8 cellular contexts compared by ENCODE assay signal in genomic region chr2:84971799-84972790, GRCh38. TPM values are rescaled to one million over a fixed set of nuclear protein-coding genes. Genes with fewer than 3 reads are reported as not detected.
DNase-seq lines count a peak whose midpoint lies in the region; TF ChIP-seq lines count a peak whose summit lies in the region.

No MANE protein-coding gene starts in this region.

- H3K27me3 ChIP-seq in GM23248 (replicated peaks; ENCODE audit: insufficient read depth): no peaks in the 10 kb centered on the region
- no peaks in the 10 kb centered on the region for H3K27me3 ChIP-seq in Loucy (ENCODE audit: insufficient read depth, low read length, poor library complexity, severe bottlenecking)
- H3K27me3 ChIP-seq in dorsolateral prefrontal cortex: no peaks in the 10 kb centered on the region

- no peak for TF ChIP-seq CTCF in Loucy (conservative IDR thresholded peaks at IDR 0.05; ENCODE audit: low read length)
- TF ChIP-seq CTCF in dorsolateral prefrontal cortex (IDR thresholded peaks at IDR 0.05 in 54 of 56, conservative IDR thresholded peaks at IDR 0.05 in 2 of 56; ENCODE audit: low read depth in 1 of 56, partially characterized antibody in 56 of 56): peak in 1 of 56 donors; percentile 21

- H3K27ac ChIP-seq in GM23248 (peak overlapping the region; percentile 93), dorsolateral prefrontal cortex (peak overlapping the region; percentile 58 to 97 (median 88))

- 1% methylated on average over 41 to 56 of the region's 67 CpGs for WGBS in GM23248 (ENCODE audit: low coverage in 1 of 2, low lambda C conversion rate in 2 of 2, missing lambda C conversion rate in 2 of 2), 2 experiments

- H3K79me2 ChIP-seq in GM23248 (ENCODE audit: insufficient read depth): peaks cover 86% of the 10 kb centered on the region
- H3K79me2 ChIP-seq in Loucy (ENCODE audit: insufficient read depth, low read length): peaks cover 84% of the 10 kb centered on the region

- no peaks in the 10 kb centered on the region for H3K9me2 ChIP-seq in GM23248 (ENCODE audit: insufficient read depth)
- H3K9me2 ChIP-seq in Loucy (replicated peaks; ENCODE audit: low read depth, low read length): no peaks in the 10 kb centered on the region

- DNase-seq in GM23248: peak; percentile 74
- peak; percentile 69 for DNase-seq in activated CD4-positive, alpha-beta T cell treated with anti-CD3 and anti-CD28 coated beads, Interleukin-2, amount 50 U/mL, for 1 hour
- peak in 6 of 10 donors; percentile 31 to 60 (median 46) for DNase-seq in dorsolateral prefrontal cortex
- DNase-seq in lung microvascular endothelial cell (ENCODE audit: low read depth in 2 of 2): peak; percentile 53 to 58
- peak; percentile 31 for DNase-seq in stimulated activated CD8-positive, alpha-beta memory T cell treated with anti-CD3 and anti-CD28 coated beads, Interleukin-12 subunit alpha, Interleukin-12 subunit beta, amount 100 ng/mL, for 24 hours (ENCODE audit: extremely low read depth)
- no peak for DNase-seq in NCI-H1694 treated with DMSO at 0.1 percent for 48 hours (lab: John Stamatoyannopoulos, UW)

- H3K9me3 ChIP-seq in ES-I3 (ENCODE audit: control insufficient read depth, insufficient read depth, low read length) (no peaks in the 10 kb centered on the region), GM23248 (ENCODE audit: low read depth) (no peaks in the 10 kb centered on the region), Loucy (ENCODE audit: insufficient read depth, low read depth, low read length) (no peaks in the 10 kb centered on the region)

- peaks cover 48% of the 10 kb centered on the region for H3F3A ChIP-seq in GM23248 (ENCODE audit: insufficient read depth)
- no peaks in the 10 kb centered on the region; the same call in 1 of the 2 replicates for H3F3A ChIP-seq in Loucy (ENCODE audit: low read depth)

- H3K4me3 ChIP-seq in GM23248 (peak overlapping the region; percentile 96), Loucy (ENCODE audit: low read length, poor library complexity, severe bottlenecking) (peak overlapping the region; percentile 90), dorsolateral prefrontal cortex (peak overlapping the region; percentile 53 to 94 (median 79))

- H3K36me3 ChIP-seq in ES-I3 (ENCODE audit: insufficient read depth, low read length): peaks cover 4% of the 10 kb centered on the region
- no peaks in the 10 kb centered on the region for H3K36me3 ChIP-seq in GM23248 (ENCODE audit: low read depth)
- 0 out of 2 replicates have a peak, but pooled peaks cover under 1% of the 10 kb centered on the region for H3K36me3 ChIP-seq in Loucy (ENCODE audit: insufficient read depth, low read length)

- in situ Hi-C loops in GM23248 (cut with MboI): no loop called here

- intact Hi-C loops in dorsolateral prefrontal cortex (cut with DNase I): loop anchor here in 1 of 2 donors (2.0 kb wide), 2 partner anchors 43 to 513 kb away; partner anchors contain the start of gene SUCLG1

- no peak overlapping the region for H2AFZ ChIP-seq in GM23248
- H2AFZ ChIP-seq in Loucy (ENCODE audit: low read length): no peak overlapping the region

- H4K20me1 ChIP-seq in GM23248 (ENCODE audit: insufficient read depth): peaks cover 14% of the 10 kb centered on the region; the same call in 1 of the 2 replicates
- H4K20me1 ChIP-seq in Loucy (ENCODE audit: insufficient read depth, low read length, poor library complexity, severe bottlenecking): peaks cover 60% of the 10 kb centered on the region

- H3K9ac ChIP-seq in ES-I3 (ENCODE audit: low read depth, low read length): peak overlapping the region; percentile 99
- peak overlapping the region; percentile 98 for H3K9ac ChIP-seq in GM23248
- H3K9ac ChIP-seq in Loucy (ENCODE audit: low read depth, low read length, poor library complexity, severe bottlenecking): peak overlapping the region; percentile 95

- H3K4me1 ChIP-seq in ES-I3 (ENCODE audit: insufficient read depth, low read length) (peaks cover 15% of the 10 kb centered on the region), GM23248 (ENCODE audit: insufficient read depth) (peaks cover 47% of the 10 kb centered on the region), Loucy (ENCODE audit: insufficient read depth, low read length, poor library complexity, severe bottlenecking) (peaks cover 47% of the 10 kb centered on the region)

- H3K4me2 ChIP-seq in GM23248 (ENCODE audit: unreplicated experiment) (peak overlapping the region; percentile 93), Loucy (ENCODE audit: low read depth, low read length, poor library complexity, severe bottlenecking) (peak overlapping the region; percentile 74)

RNA-seq across cellular contexts. Expression of gene KCMF1, which starts 1.1 kb away (rescaled TPM):
- total RNA-seq in GM23248 (2014; rRNA removed; shearing (Covaris generic)): 87.2 and 131 TPM in 2 replicates
- 52.5 and 54.3 TPM in 2 replicates for polyA plus RNA-seq in GM23248 (2016; fragmentation: Nextera tagmentation; extraction: Ambion mirVana)
- 10 to 100 TPM; 43.1 to 97.7 (median 72.5) TPM for total RNA-seq in dorsolateral prefrontal cortex
- total RNA-seq in lung microvascular endothelial cell: 25.1 and 40.5 TPM in 2 replicates
